ENCODE assay signal across 8 cellular contexts in the genomic region with DNA sequence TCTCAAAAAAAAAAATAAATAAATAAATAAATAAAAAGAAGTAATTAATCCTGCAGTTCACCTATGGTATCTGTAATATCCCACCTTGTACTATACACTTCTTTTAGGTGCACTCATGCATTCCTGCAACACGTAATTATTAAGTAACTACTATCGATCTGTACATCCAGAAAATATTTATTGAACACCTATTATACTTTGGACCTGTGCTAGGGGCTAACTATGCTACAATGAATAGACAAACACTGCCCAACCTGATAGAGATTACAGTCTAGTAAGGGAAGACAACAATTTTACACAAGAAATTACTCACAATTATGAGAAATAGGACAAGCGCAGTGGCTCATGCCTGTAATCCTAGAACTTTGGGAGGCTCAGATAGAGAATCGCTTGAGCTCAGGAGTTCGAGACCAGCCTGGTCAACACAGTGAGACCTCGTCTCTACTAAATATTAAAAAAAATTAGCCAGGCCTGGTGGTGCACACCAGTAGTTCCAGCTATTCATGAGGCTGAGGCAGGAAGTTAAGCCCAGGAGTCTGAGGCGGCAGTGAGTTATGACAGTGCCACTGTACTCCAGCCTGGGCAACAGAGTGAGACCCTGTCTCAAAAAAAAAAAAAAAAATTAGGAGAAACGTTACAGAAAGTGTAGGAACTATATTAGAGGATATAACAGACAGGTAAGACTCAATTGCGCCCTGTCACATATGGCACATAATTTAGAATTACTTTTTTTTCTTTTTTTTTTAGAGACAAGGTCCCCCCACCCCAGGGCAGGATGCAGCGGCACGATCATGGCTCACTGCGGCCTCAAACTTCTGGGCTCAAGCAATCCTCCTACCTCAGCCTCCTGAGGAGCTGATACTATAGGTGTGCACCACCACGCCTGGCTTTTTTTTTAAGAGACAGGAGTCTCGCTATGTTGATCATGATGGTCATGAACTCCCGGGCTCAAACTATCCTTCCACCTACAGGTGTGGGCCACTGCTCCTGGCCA. TPM values are rescaled to one million over a fixed set of nuclear protein-coding genes. Genes with fewer than 3 reads are reported as not detected.
DNase-seq lines count a peak whose midpoint lies in the region; ATAC-seq, FAIRE-seq and TF ChIP-seq lines count a peak whose summit lies in the region.

No MANE protein-coding gene starts in this region.

- intact Hi-C loops in Panc1 (cut with micrococcal nuclease; ENCODE audit: unreplicated experiment) (loop anchor here (5.0 kb wide), 1 partner anchor 52 kb away; no protein-coding TSS in a partner anchor), psoas muscle (cut with DNase I) (loop anchor here (2.0 to 5.0 kb wide), 3 partner anchors 52 to 366 kb away; partner anchors contain the start of gene CALM1 (in 1 of the 2))

- TF ChIP-seq CTCF in DOHH2 (IDR thresholded peaks at IDR 0.05; ENCODE audit: low read depth, low read length, poor library complexity, severe bottlenecking) (no peak), Panc1 (IDR thresholded peaks at IDR 0.05) (no peak), epithelial cell of esophagus (IDR thresholded peaks at IDR 0.05; ENCODE audit: insufficient read depth, low read depth, low read length, missing control alignments) (no peak), psoas muscle (IDR thresholded peaks at IDR 0.05) (no peak), GM13976 (IDR thresholded peaks at IDR 0.05; ENCODE audit: borderline replicate concordance, control extremely low read depth, extremely low read depth, insufficient read depth, missing control alignments) (no peak)

- BruUV-seq in Panc1 (replicated peaks; lab: Mats Ljungman, UMichigan), result no TSS peak

- no peaks in the 10 kb centered on the region for H4K20me1 ChIP-seq in DOHH2 (ENCODE audit: control insufficient read depth, insufficient read depth, low read depth, low read length)

- ATAC-seq in Panc1 (no peak), psoas muscle (no peak), GM21528 (IDR thresholded peaks at IDR 0.05; ENCODE audit: low FRiP score, unreplicated experiment) (no peak), GM18505 (IDR thresholded peaks at IDR 0.05; ENCODE audit: unreplicated experiment) (no peak)

- H3K4me2 ChIP-seq in DOHH2 (ENCODE audit: low read length), result peak overlapping the region; percentile 85

- no peak for DNase-seq in Panc1 (ENCODE audit: low read depth, low spot score)
- DNase-seq in epithelial cell of esophagus (ENCODE audit: low read depth), result no peak
- no peak for DNase-seq in psoas muscle
- no peak for DNase-seq in GM13976 (ENCODE audit: low spot score)
- DNase-seq in GM12891 (ENCODE audit: insufficient read length, low spot score), result no peak

- no peak for FAIRE-seq in GM12891 (lab: Jason Lieb, UNC)

- no peaks in the 10 kb centered on the region for H3K9me3 ChIP-seq in DOHH2 (ENCODE audit: control insufficient read depth, insufficient read depth, low read length)
- no peaks in the 10 kb centered on the region for H3K9me3 ChIP-seq in Panc1 (ENCODE audit: control insufficient read depth, insufficient read depth, low read depth, low read length)
- H3K9me3 ChIP-seq in psoas muscle, result no peaks in the 10 kb centered on the region

- CTCF ChIA-PET in Panc1 (lab: Charles Lee), result no interaction called here

- in situ Hi-C loops in Panc1 (cut with HindIII; ENCODE audit: low pct_unique_long_range_greater_than_20kb, low sequenced_read_pairs), result no loop called here
- in situ Hi-C loops in GM13976 (cut with MboI; ENCODE audit: low sequenced_read_pairs, unreplicated experiment), result no loop called here

- peaks cover 52% of the 10 kb centered on the region for H3K79me2 ChIP-seq in DOHH2 (ENCODE audit: control insufficient read depth, low read length)

- TF ChIP-seq POLR2A in GM12891 (IDR thresholded peaks at IDR 0.05; ENCODE audit: low read depth, low read length), result no peak
- no peak for TF ChIP-seq POLR2A in GM18505 (IDR thresholded peaks at IDR 0.05; ENCODE audit: borderline replicate concordance, extremely low read depth, insufficient read depth, insufficient read length)

- H3K4me3 ChIP-seq in DOHH2 (ENCODE audit: low read length) (peak overlapping the region; percentile 90), Panc1 (ENCODE audit: low read depth in 2 of 2, low read length in 2 of 2) (peak overlapping the region; percentile 64 to 76), epithelial cell of esophagus (ENCODE audit: low read length) (peak overlapping the region; percentile 73), psoas muscle (peak overlapping the region; percentile 76)

- POLR2A ChIA-PET in Panc1 (lab: Charles Lee), result no interaction called here

- H3K36me3 ChIP-seq in DOHH2 (ENCODE audit: control insufficient read depth, low read length), result no peaks in the 10 kb centered on the region
- peaks cover 4% of the 10 kb centered on the region; the same call in 1 of the 2 replicates for H3K36me3 ChIP-seq in Panc1 (ENCODE audit: control insufficient read depth, insufficient read depth, low read length)
- H3K36me3 ChIP-seq in psoas muscle (ENCODE audit: insufficient read depth in 1 of 2, low read depth in 1 of 2), result no peaks in the 10 kb centered on the region

- H3K27ac ChIP-seq in DOHH2 (ENCODE audit: low read depth, low read length), result peak overlapping the region; percentile 61
- H3K27ac ChIP-seq in Panc1 (ENCODE audit: low read length), result peak overlapping the region; percentile 94
- H3K27ac ChIP-seq in psoas muscle, result peak overlapping the region; percentile 88

- H3K4me1 ChIP-seq in DOHH2 (ENCODE audit: control insufficient read depth, low read length) (peaks cover 16% of the 10 kb centered on the region), Panc1 (ENCODE audit: control insufficient read depth, insufficient read depth, low read length) (no peaks in the 10 kb centered on the region), psoas muscle (peaks cover 16% of the 10 kb centered on the region)

- no peaks in the 10 kb centered on the region for H3K9me2 ChIP-seq in DOHH2 (replicated peaks; ENCODE audit: control insufficient read depth, low read length)

- WGBS in psoas muscle, 3 donors, result 92 to 95% (median 94%) methylated on average over 15 of the region's 15 CpGs

- H3K27me3 ChIP-seq in DOHH2 (ENCODE audit: control insufficient read depth, low read length) (peaks cover 2% of the 10 kb centered on the region; the same call in 1 of the 2 replicates), Panc1 (ENCODE audit: control insufficient read depth, insufficient read depth, low read length) (no peaks in the 10 kb centered on the region; the same call in 1 of the 2 replicates), psoas muscle (ENCODE audit: insufficient read depth in 3 of 3, low read length in 2 of 3) (peaks cover 0 to 4% (median 0%) of the 10 kb centered on the region in 3 donors)

- H3F3A ChIP-seq in DOHH2 (ENCODE audit: control insufficient read depth, insufficient read depth), result no peaks in the 10 kb centered on the region

TF ChIP-seq in GM12891, 5 proteins besides CTCF, POLR2A, EP300 and RAD21:
- TF ChIP-seq TAF1 (IDR thresholded peaks at IDR 0.05; ENCODE audit: low read depth, low read length) (no peak), PAX5 (IDR thresholded peaks at IDR 0.05; ENCODE audit: insufficient read depth, low read length, severe bottlenecking) (no peak)

RNA-seq across cellular contexts. Expression of gene NRDE2, which starts 1.2 kb away (rescaled TPM):
- total RNA-seq in Panc1 (2021; ENCODE audit: unreplicated experiment) (16.5 TPM), psoas muscle (10 to 100 TPM; 11.0 to 21.8 (median 12.8) TPM)
- 10.1 TPM for polyA plus RNA-seq in Panc1 (2012; ENCODE audit: insufficient read length)
- polyA plus RNA-seq in psoas muscle, result 1 to 10 TPM; 5.8 to 8.7 (median 6.4) TPM
- polyA plus RNA-seq in GM12891 (2012; ENCODE audit: low read depth, missing spikeins), result 8.8 TPM
